ENCODE assay signal across 1 cellular context in the genomic region with DNA sequence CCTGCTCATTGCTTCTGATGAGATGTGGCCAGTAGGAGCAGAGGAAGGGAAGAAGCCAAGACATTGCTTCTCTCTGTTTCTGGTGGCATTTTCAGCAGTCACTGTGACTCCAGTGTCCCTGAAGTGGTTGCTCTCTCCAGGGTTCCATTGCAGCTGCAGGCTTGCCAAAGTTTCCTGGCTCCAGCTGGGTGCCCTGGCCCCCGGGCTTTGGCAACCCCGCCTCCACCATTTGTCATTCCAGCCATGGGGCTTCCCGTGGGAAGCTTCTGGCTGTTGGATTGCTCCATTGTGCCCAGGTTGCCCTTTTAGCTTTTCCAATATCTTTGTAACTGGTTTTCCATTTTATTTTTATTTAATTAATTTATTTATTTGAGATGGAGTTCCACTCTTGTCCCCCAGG.
TF ChIP-seq lines count a peak whose summit lies in the region.

No MANE protein-coding gene starts in this region.

TF ChIP-seq in GM23338, 12 proteins besides CTCF, POLR2A, EP300 and RAD21:
- TF ChIP-seq STAT1 (IDR thresholded peaks at IDR 0.05; ENCODE audit: unreplicated experiment) (no peak), NANOG (IDR thresholded peaks at IDR 0.05; ENCODE audit: borderline replicate concordance) (no peak), CREB1 (CRISPR knock-in tag; IDR thresholded peaks at IDR 0.05; ENCODE audit: low read depth) (no peak), EZH2phosphoT487 (IDR thresholded peaks at IDR 0.05; ENCODE audit: unreplicated experiment) (no peak), POLR2AphosphoS5 (IDR thresholded peaks at IDR 0.05; ENCODE audit: low read depth) (no peak), ZNF331 (CRISPR knock-in tag; IDR thresholded peaks at IDR 0.05; ENCODE audit: low read depth) (no peak), ZNF114 (CRISPR knock-in tag; IDR thresholded peaks at IDR 0.05) (no peak), EZH2 (IDR thresholded peaks at IDR 0.05; ENCODE audit: low read depth, unreplicated experiment) (no peak), JUNB (IDR thresholded peaks at IDR 0.05; ENCODE audit: unreplicated experiment) (no peak)
- TF ChIP-seq, protein P1, sequence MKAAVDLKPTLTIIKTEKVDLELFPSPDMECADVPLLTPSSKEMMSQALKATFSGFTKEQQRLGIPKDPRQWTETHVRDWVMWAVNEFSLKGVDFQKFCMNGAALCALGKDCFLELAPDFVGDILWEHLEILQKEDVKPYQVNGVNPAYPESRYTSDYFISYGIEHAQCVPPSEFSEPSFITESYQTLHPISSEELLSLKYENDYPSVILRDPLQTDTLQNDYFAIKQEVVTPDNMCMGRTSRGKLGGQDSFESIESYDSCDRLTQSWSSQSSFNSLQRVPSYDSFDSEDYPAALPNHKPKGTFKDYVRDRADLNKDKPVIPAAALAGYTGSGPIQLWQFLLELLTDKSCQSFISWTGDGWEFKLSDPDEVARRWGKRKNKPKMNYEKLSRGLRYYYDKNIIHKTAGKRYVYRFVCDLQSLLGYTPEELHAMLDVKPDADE (IDR thresholded peaks at IDR 0.05), result no peak
- TF ChIP-seq, protein P2, sequence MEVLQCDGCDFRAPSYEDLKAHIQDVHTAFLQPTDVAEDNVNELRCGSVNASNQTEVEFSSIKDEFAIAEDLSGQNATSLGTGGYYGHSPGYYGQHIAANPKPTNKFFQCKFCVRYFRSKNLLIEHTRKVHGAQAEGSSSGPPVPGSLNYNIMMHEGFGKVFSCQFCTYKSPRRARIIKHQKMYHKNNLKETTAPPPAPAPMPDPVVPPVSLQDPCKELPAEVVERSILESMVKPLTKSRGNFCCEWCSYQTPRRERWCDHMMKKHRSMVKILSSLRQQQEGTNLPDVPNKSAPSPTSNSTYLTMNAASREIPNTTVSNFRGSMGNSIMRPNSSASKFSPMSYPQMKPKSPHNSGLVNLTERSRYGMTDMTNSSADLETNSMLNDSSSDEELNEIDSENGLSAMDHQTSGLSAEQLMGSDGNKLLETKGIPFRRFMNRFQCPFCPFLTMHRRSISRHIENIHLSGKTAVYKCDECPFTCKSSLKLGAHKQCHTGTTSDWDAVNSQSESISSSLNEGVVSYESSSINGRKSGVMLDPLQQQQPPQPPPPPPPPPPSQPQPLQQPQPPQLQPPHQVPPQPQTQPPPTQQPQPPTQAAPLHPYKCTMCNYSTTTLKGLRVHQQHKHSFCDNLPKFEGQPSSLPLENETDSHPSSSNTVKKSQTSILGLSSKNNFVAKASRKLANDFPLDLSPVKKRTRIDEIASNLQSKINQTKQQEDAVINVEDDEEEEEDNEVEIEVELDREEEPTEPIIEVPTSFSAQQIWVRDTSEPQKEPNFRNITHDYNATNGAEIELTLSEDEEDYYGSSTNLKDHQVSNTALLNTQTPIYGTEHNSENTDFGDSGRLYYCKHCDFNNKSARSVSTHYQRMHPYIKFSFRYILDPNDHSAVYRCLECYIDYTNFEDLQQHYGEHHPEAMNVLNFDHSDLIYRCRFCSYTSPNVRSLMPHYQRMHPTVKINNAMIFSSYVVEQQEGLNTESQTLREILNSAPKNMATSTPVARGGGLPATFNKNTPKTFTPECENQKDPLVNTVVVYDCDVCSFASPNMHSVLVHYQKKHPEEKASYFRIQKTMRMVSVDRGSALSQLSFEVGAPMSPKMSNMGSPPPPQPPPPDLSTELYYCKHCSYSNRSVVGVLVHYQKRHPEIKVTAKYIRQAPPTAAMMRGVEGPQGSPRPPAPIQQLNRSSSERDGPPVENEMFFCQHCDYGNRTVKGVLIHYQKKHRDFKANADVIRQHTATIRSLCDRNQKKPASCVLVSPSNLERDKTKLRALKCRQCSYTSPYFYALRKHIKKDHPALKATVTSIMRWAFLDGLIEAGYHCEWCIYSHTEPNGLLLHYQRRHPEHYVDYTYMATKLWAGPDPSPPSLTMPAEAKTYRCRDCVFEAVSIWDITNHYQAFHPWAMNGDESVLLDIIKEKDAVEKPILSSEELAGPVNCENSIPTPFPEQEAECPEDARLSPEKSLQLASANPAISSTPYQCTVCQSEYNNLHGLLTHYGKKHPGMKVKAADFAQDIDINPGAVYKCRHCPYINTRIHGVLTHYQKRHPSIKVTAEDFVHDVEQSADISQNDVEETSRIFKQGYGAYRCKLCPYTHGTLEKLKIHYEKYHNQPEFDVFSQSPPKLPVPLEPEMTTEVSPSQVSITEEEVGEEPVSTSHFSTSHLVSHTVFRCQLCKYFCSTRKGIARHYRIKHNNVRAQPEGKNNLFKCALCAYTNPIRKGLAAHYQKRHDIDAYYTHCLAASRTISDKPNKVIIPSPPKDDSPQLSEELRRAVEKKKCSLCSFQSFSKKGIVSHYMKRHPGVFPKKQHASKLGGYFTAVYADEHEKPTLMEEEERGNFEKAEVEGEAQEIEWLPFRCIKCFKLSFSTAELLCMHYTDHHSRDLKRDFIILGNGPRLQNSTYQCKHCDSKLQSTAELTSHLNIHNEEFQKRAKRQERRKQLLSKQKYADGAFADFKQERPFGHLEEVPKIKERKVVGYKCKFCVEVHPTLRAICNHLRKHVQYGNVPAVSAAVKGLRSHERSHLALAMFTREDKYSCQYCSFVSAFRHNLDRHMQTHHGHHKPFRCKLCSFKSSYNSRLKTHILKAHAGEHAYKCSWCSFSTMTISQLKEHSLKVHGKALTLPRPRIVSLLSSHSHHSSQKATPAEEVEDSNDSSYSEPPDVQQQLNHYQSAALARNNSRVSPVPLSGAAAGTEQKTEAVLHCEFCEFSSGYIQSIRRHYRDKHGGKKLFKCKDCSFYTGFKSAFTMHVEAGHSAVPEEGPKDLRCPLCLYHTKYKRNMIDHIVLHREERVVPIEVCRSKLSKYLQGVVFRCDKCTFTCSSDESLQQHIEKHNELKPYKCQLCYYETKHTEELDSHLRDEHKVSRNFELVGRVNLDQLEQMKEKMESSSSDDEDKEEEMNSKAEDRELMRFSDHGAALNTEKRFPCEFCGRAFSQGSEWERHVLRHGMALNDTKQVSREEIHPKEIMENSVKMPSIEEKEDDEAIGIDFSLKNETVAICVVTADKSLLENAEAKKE (CRISPR knock-in tag; IDR thresholded peaks at IDR 0.05), result no peak
- TF ChIP-seq, protein P3, sequence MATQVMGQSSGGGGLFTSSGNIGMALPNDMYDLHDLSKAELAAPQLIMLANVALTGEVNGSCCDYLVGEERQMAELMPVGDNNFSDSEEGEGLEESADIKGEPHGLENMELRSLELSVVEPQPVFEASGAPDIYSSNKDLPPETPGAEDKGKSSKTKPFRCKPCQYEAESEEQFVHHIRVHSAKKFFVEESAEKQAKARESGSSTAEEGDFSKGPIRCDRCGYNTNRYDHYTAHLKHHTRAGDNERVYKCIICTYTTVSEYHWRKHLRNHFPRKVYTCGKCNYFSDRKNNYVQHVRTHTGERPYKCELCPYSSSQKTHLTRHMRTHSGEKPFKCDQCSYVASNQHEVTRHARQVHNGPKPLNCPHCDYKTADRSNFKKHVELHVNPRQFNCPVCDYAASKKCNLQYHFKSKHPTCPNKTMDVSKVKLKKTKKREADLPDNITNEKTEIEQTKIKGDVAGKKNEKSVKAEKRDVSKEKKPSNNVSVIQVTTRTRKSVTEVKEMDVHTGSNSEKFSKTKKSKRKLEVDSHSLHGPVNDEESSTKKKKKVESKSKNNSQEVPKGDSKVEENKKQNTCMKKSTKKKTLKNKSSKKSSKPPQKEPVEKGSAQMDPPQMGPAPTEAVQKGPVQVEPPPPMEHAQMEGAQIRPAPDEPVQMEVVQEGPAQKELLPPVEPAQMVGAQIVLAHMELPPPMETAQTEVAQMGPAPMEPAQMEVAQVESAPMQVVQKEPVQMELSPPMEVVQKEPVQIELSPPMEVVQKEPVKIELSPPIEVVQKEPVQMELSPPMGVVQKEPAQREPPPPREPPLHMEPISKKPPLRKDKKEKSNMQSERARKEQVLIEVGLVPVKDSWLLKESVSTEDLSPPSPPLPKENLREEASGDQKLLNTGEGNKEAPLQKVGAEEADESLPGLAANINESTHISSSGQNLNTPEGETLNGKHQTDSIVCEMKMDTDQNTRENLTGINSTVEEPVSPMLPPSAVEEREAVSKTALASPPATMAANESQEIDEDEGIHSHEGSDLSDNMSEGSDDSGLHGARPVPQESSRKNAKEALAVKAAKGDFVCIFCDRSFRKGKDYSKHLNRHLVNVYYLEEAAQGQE (IDR thresholded peaks at IDR 0.05; ENCODE audit: unreplicated experiment), result no peak
